13 cellular contexts compared by ENCODE assay signal in genomic region chrX:65635371-65635770, GRCh38. TPM values are rescaled to one million over a fixed set of nuclear protein-coding genes. Genes with fewer than 3 reads are reported as not detected.
DNase-seq lines count a peak whose midpoint lies in the region; TF ChIP-seq lines count a peak whose summit lies in the region.
"Had no signal": no experiment of that assay in that cellular context is flagged by ENCODE, and none has a peak within 500 bp of the region (broad histone marks: within the 10 kb centered on the region; RNA-seq: fewer than 3 reads in every experiment).

No MANE protein-coding gene starts in this region.

- H3K9me3 ChIP-seq in tibial artery, result no peaks in the 10 kb centered on the region
- H3K9me3 ChIP-seq in MG63, result no peaks in the 10 kb centered on the region

- H3K27me3 ChIP-seq in tibial artery (no peaks in the 10 kb centered on the region), MG63 (no peaks in the 10 kb centered on the region)
- H3K27me3 ChIP-seq: foreskin keratinocyte had no signal

- no peaks in the 10 kb centered on the region for H3K36me3 ChIP-seq in tibial artery
- no peaks in the 10 kb centered on the region for H3K36me3 ChIP-seq in MG63

- peaks cover 0 to 22% (median 15%) of the 10 kb centered on the region in 4 donors for H3K4me1 ChIP-seq in tibial artery
- H3K4me1 ChIP-seq: foreskin keratinocyte had no signal

- H3K4me3 ChIP-seq in fibroblast of the aortic adventitia (ENCODE audit: low read depth, low read length), result no peak overlapping the region
- no peak overlapping the region for H3K4me3 ChIP-seq in tibial artery
- no peak overlapping the region for H3K4me3 ChIP-seq in MG63

- DNase-seq in RPMI7951 (ENCODE audit: low read depth), result peak; percentile 70
- peak; percentile 59 for DNase-seq in fibroblast of the aortic adventitia (ENCODE audit: low read depth)
- peak; percentile 74 for DNase-seq in myocyte (ENCODE audit: low read depth)
- DNase-seq in tibial artery, result peak; percentile 39 to 66
- DNase-seq in NCI-H446 (lab: John Stamatoyannopoulos, UW), result no peak
- DNase-seq in Kasumi-1 (lab: John Stamatoyannopoulos, UW), result no peak
- DNase-seq in DMS79 (lab: John Stamatoyannopoulos, UW), result no peak
- no peak for DNase-seq in MG63
- DNase-seq: activated T-cell treated with anti-CD3 and anti-CD28 coated beads for 4 hours; CD8-positive, alpha-beta memory T cell; foreskin keratinocyte; islet precursor cell; MV-4-11 had no signal

- intact Hi-C loops in tibial artery (cut with DNase I; ENCODE audit: low total_unique reads), result no loop called here

- H3K27ac ChIP-seq in tibial artery, result peak overlapping the region; percentile 79 to 86
- H3K27ac ChIP-seq: foreskin keratinocyte had no signal

- no peak for TF ChIP-seq CTCF in fibroblast of the aortic adventitia (IDR thresholded peaks at IDR 0.05; ENCODE audit: insufficient read depth, low read length)
- no peak for TF ChIP-seq CTCF in tibial artery (IDR thresholded peaks at IDR 0.05)

RNA-seq across cellular contexts. Expression of gene MSN, which starts 32.1 kb away (rescaled TPM):
- total RNA-seq in RPMI7951 (2014; rRNA removed; shearing (Covaris generic)), result 389 and 461 TPM in 2 replicates
- total RNA-seq in fibroblast of the aortic adventitia (ENCODE audit: low replicate concordance) (175 and 335 TPM in 2 replicates), myocyte (175 and 207 TPM in 2 replicates)
- polyA plus RNA-seq in myocyte (2012), result 306 TPM
- 303 and 315 TPM in 2 replicates for total RNA-seq in MG63 (2014; rRNA removed; shearing (Covaris generic); ENCODE audit: low replicate concordance)

Comparison
In these comparisons a context has a peak if more than half of its experiments do, and no peak if none do; other contexts are left out.
1. DNase-seq: peak in RPMI7951 (single experiment), fibroblast of the aortic adventitia (single experiment), myocyte (single experiment) and tibial artery (2 of 2); none in NCI-H446 (0 of 2), Kasumi-1 (0 of 2), DMS79 (single experiment) and MG63 (single experiment).